ENCODE assay signal across 1 cellular context in genomic region chr6:88359530-88360202, GRCh38.
TF ChIP-seq lines count a peak whose summit lies in the region.

No MANE protein-coding gene starts in this region.

TF ChIP-seq in GM12878, 131 proteins besides CTCF, POLR2A, EP300 and RAD21 (continued from another document):
- TF ChIP-seq FOXM1 (IDR thresholded peaks at IDR 0.05; ENCODE audit: low read depth, low read length), result no peak
TF ChIP-seq in GM12878: peak in this region for 0.
